Comparison of ENCODE assay signal across 15 cellular contexts in the genomic region with DNA sequence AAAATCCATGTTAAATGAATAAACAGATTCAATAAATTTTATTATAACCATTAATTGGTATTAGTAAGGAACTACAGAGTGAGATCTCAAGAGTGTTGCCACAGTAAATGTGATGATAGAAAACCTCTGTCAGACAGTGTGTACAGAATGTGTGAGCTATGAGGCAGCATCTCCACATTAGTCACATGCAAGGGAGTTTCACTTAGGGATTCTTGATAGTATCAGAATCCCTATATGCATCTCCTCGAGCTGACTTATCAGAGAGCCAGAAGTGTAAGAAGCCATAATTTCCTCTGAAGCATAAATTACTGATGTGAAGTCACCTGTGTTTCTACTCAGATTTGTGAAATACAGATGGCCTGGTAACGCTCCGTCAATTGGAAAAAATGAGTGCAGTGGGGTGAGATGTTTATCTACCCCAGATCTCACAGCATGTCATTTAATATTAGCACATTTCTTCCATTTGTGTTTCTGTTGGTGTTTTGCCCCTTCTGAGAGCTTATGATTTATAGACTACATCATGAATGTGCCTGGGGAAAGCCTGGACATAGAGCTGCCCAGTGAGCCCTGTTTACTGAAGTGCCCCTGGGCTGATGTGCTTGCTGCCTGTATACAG.
DNase-seq lines count a peak whose midpoint lies in the region; ATAC-seq and TF ChIP-seq lines count a peak whose summit lies in the region.
"Had no signal": no experiment of that assay in that cellular context is flagged by ENCODE, and none has a peak within 500 bp of the region (broad histone marks: within the 10 kb centered on the region; RNA-seq: fewer than 3 reads in every experiment).

No MANE protein-coding gene starts in this region.

- no peaks in the 10 kb centered on the region for H3K36me3 ChIP-seq in BE2C

- H3K9me3 ChIP-seq in BE2C, result no peaks in the 10 kb centered on the region
- H3K9me3 ChIP-seq: A549 had no signal

- no peak overlapping the region for H3K27ac ChIP-seq in foreskin keratinocyte
- H3K27ac ChIP-seq: A549, RWPE1 had no signal

- DNase-seq in activated CD4-positive, CD25-positive, alpha-beta regulatory T cell treated with anti-CD3 and anti-CD28 coated beads, Interleukin-2, amount 50 U/mL, for 72 hours, result no peak
- DNase-seq in BE2C (peak; percentile 29), NCI-H2171 (lab: John Stamatoyannopoulos, UW) (peak; percentile 44), foreskin keratinocyte (no peak), HK-2 (ENCODE audit: unreplicated experiment) (no peak)
- DNase-seq: MV-4-11; NCI-H1105 treated with DMSO at 0.1 percent for 48 hours; NCI-H1694 treated with DMSO at 0.1 percent for 48 hours; NCI-H2081 treated with DMSO at 0.1 percent for 48 hours; NK-92 treated with Interleukin-12 subunit alpha and Interleukin-12 subunit beta, amount 100 ng/mL, for 24 hours; SHP77 treated with DMSO at 0.1 percent for 48 hours had no signal

- TF ChIP-seq CTCF in BE2C (IDR thresholded peaks at IDR 0.05; ENCODE audit: low read depth, low read length) (no peak), foreskin keratinocyte (conservative IDR thresholded peaks at IDR 0.05) (no peak)

- no peak overlapping the region for H3K4me3 ChIP-seq in BE2C (ENCODE audit: low read depth, low read length)
- H3K4me3 ChIP-seq: A549 had no signal

- H3K27me3 ChIP-seq in BE2C (no peaks in the 10 kb centered on the region), foreskin keratinocyte (no peaks in the 10 kb centered on the region)

- H3K4me1 ChIP-seq in BE2C (peaks cover 13% of the 10 kb centered on the region), foreskin keratinocyte (no peaks in the 10 kb centered on the region)
- H3K4me1 ChIP-seq: A549 had no signal

- peak; percentile 32 to 36 for ATAC-seq in activated CD4-positive, CD25-positive, alpha-beta regulatory T cell treated with anti-CD3 and anti-CD28 coated beads, Interleukin-2, amount 50 U/mL, for 24 hours
- peak; percentile 32 for ATAC-seq in foreskin keratinocyte
- no peak for ATAC-seq in HG02970 (IDR thresholded peaks at IDR 0.05; ENCODE audit: low FRiP score, unreplicated experiment)
- ATAC-seq: A549 had no signal

Comparison
In these comparisons a context has a peak if more than half of its experiments do, and no peak if none do; other contexts are left out.
1. DNase-seq: peak in BE2C (single experiment) and NCI-H2171 (single experiment); none in activated CD4-positive, CD25-positive, alpha-beta regulatory T cell treated with anti-CD3 and anti-CD28 coated beads, Interleukin-2, amount 50 U/mL, for 72 hours (single experiment), foreskin keratinocyte (0 of 2) and HK-2 (single experiment).